Comparison of ENCODE assay signal across 8 cellular contexts in the genomic region with DNA sequence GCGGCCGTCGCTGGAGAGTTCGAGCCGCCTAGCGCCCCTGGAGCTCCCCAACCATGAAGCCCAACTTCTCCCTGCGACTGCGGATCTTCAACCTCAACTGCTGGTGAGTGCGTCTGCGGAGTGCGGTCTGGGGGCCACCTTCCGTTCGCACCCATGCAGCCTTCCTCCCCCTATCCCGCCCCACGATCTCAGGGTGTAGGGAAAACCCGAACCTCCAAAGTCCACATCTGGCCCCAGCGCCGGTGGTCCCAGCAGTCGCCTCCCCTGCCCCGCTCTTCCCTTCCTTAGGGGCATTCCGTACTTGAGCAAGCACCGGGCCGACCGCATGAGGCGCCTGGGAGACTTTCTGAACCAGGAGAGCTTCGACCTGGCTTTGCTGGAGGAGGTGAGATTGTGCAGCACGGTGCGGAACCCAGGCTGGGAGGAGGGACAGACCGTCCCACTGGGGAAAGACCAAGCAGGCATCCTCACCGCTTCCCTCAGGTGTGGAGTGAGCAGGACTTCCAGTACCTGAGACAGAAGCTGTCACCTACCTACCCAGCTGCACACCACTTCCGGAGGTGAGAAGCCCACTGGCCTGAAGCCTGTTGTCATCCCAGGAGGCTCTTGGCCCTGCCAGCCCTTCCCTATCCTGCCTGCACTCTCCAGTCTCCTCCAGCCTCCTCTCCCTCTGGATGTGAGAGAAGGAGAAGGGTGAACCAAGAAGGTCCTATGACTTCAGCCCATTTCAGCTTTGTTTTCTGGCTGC. TPM values are rescaled to one million over a fixed set of nuclear protein-coding genes. Genes with fewer than 3 reads are reported as not detected.
DNase-seq lines count a peak whose midpoint lies in the region; ATAC-seq, FAIRE-seq and TF ChIP-seq lines count a peak whose summit lies in the region.

No MANE protein-coding gene starts in this region.

- ATAC-seq in Right ventricle myocardium inferior: peak; percentile 29
- peak; percentile 8 for ATAC-seq in HG02798 (IDR thresholded peaks at IDR 0.05; ENCODE audit: poor library complexity, unreplicated experiment)
- ATAC-seq in activated CD8-positive, alpha-beta memory T cell treated with anti-CD3 and anti-CD28 coated beads, Interleukin-2, amount 10 ng/mL, durations not matched to agents 7 days and 5 days: peak; percentile 10
- peak; percentile 47 to 54 for ATAC-seq in naive B cell (ENCODE audit: low read depth in 2 of 2)

- TF ChIP-seq POLR2A in H54 (IDR thresholded peaks at IDR 0.05; ENCODE audit: low read depth, low read length): no peak

- CTCF ChIA-PET in activated CD8-positive, alpha-beta memory T cell treated with anti-CD3 and anti-CD28 coated beads, Interleukin-2, amount 10 ng/mL, durations not matched to agents 7 days and 5 days (lab: Charles Lee): interaction anchor here (0.7 to 5.8 kb wide), 8 partner anchors 9 to 74 kb away, joined by 3 to 40 read pairs (median 4); partner anchors contain the start of genes CD164 and MICAL1

- peak overlapping the region; percentile 97 for H3K4me3 ChIP-seq in epithelial cell of proximal tubule (ENCODE audit: low read depth, low read length)

- H3K4me1 Mint-ChIP-seq in activated CD8-positive, alpha-beta memory T cell treated with anti-CD3 and anti-CD28 coated beads, Interleukin-2, amount 10 ng/mL, durations not matched to agents 7 days and 5 days: peaks cover 31% of the 10 kb centered on the region
- H3K4me1 Mint-ChIP-seq in naive B cell: peaks cover 33 to 51% (median 45%) of the 10 kb centered on the region in 3 donors

- peak overlapping the region; percentile 77 for H3K27ac Mint-ChIP-seq in activated CD8-positive, alpha-beta memory T cell treated with anti-CD3 and anti-CD28 coated beads, Interleukin-2, amount 10 ng/mL, durations not matched to agents 7 days and 5 days
- H3K27ac Mint-ChIP-seq in naive B cell: peak overlapping the region; percentile 99

- H3K9me3 Mint-ChIP-seq in activated CD8-positive, alpha-beta memory T cell treated with anti-CD3 and anti-CD28 coated beads, Interleukin-2, amount 10 ng/mL, durations not matched to agents 7 days and 5 days (ENCODE audit: low read depth): no peaks in the 10 kb centered on the region
- no peaks in the 10 kb centered on the region for H3K9me3 Mint-ChIP-seq in naive B cell

- intact Hi-C loops in Right ventricle myocardium inferior (cut with DNase I): loop anchor here (2.0 to 5.0 kb wide), 3 partner anchors 14 to 58 kb away; partner anchors contain the start of genes CD164, MICAL1 and ZBTB24
- intact Hi-C loops in cardiac septum (cut with DNase I): loop anchor here (2.0 to 5.0 kb wide), 2 partner anchors 41 to 58 kb away; partner anchors contain the start of genes CD164 and ZBTB24

- DNase-seq in Right ventricle myocardium inferior (ENCODE audit: missing footprints): peak; percentile 70
- DNase-seq in cardiac septum (ENCODE audit: low spot score): no peak
- DNase-seq in NCI-H2107 (lab: John Stamatoyannopoulos, UW): peak; percentile 33
- peak; percentile 60 for DNase-seq in activated CD8-positive, alpha-beta memory T cell treated with anti-CD3 and anti-CD28 coated beads, Interleukin-2, amount 10 ng/mL, durations not matched to agents 7 days and 5 days
- no peak for DNase-seq in epithelial cell of proximal tubule (ENCODE audit: low read depth)
- DNase-seq in naive B cell: peak; percentile 73
- no peak for DNase-seq in H54 (ENCODE audit: insufficient read length, low spot score)

- no peak for FAIRE-seq in H54 (lab: Jason Lieb, UNC)

- no peaks in the 10 kb centered on the region for H3K27me3 Mint-ChIP-seq in activated CD8-positive, alpha-beta memory T cell treated with anti-CD3 and anti-CD28 coated beads, Interleukin-2, amount 10 ng/mL, durations not matched to agents 7 days and 5 days
- H3K27me3 Mint-ChIP-seq in naive B cell: no peaks in the 10 kb centered on the region

- H3K36me3 Mint-ChIP-seq in activated CD8-positive, alpha-beta memory T cell treated with anti-CD3 and anti-CD28 coated beads, Interleukin-2, amount 10 ng/mL, durations not matched to agents 7 days and 5 days: peaks cover 19% of the 10 kb centered on the region
- peaks cover 0 to 8% of the 10 kb centered on the region in 2 donors for H3K36me3 Mint-ChIP-seq in naive B cell

- H3K4me3 Mint-ChIP-seq in activated CD8-positive, alpha-beta memory T cell treated with anti-CD3 and anti-CD28 coated beads, Interleukin-2, amount 10 ng/mL, durations not matched to agents 7 days and 5 days: peak overlapping the region; percentile 88
- peak overlapping the region; percentile 94 to 99 (median 97) for H3K4me3 Mint-ChIP-seq in naive B cell

- peak; percentile 15 for TF ChIP-seq CTCF in epithelial cell of proximal tubule (conservative IDR thresholded peaks at IDR 0.05; ENCODE audit: low read depth, low read length)

RNA-seq across cellular contexts. Expression of gene SMPD2, which starts 0.7 kb away (rescaled TPM):
- total RNA-seq in Right ventricle myocardium inferior (4.4 TPM), cardiac septum (5.1 TPM), epithelial cell of proximal tubule (9.1 and 9.6 TPM in 2 replicates)
- total RNA-seq in activated CD8-positive, alpha-beta memory T cell treated with anti-CD3 and anti-CD28 coated beads, Interleukin-2, amount 10 ng/mL, durations not matched to agents 7 days and 5 days: 10 to 100 TPM; 14.3 to 14.6 TPM
- polyA plus RNA-seq in naive B cell (ENCODE audit: low read depth in 6 of 6): 10 to 100 TPM; 24.1 to 45.5 (median 33.5) TPM

RNA-seq across cellular contexts. Expression of gene PPIL6, which starts 0.8 kb away (rescaled TPM):
- total RNA-seq in Right ventricle myocardium inferior (4.5 TPM), cardiac septum (1.2 TPM), epithelial cell of proximal tubule (0.80 and 2.5 TPM in 2 replicates)
- total RNA-seq in activated CD8-positive, alpha-beta memory T cell treated with anti-CD3 and anti-CD28 coated beads, Interleukin-2, amount 10 ng/mL, durations not matched to agents 7 days and 5 days: under 1 TPM in 1 of 2 experiments, not detected in 1; 0.21 TPM
- 1 to 10 TPM; 1.1 to 3.9 (median 2.4) TPM for polyA plus RNA-seq in naive B cell (ENCODE audit: low read depth in 6 of 6)

RNA-seq across cellular contexts. Expression of gene MICAL1, which starts 14.3 kb away (rescaled TPM):
- total RNA-seq in Right ventricle myocardium inferior (8.3 TPM), cardiac septum (7.7 TPM), epithelial cell of proximal tubule (21.5 and 40.1 TPM in 2 replicates)
- 10 to 100 TPM; 86.0 to 93.1 TPM for total RNA-seq in activated CD8-positive, alpha-beta memory T cell treated with anti-CD3 and anti-CD28 coated beads, Interleukin-2, amount 10 ng/mL, durations not matched to agents 7 days and 5 days
- 10 to 100 TPM in 5 of 6 donors, 1 to 10 TPM in 1; 8.4 to 26.7 (median 16.1) TPM for polyA plus RNA-seq in naive B cell (ENCODE audit: low read depth in 6 of 6)

RNA-seq across cellular contexts. Expression of gene ZBTB24, which starts 41.8 kb away (rescaled TPM):
- total RNA-seq in Right ventricle myocardium inferior (2.6 TPM), cardiac septum (3.0 TPM), epithelial cell of proximal tubule (3.6 and 8.8 TPM in 2 replicates)
- total RNA-seq in activated CD8-positive, alpha-beta memory T cell treated with anti-CD3 and anti-CD28 coated beads, Interleukin-2, amount 10 ng/mL, durations not matched to agents 7 days and 5 days: 10 to 100 TPM; 17.5 to 22.7 TPM
- polyA plus RNA-seq in naive B cell (ENCODE audit: low read depth in 6 of 6): 10 to 100 TPM; 12.0 to 18.5 (median 16.3) TPM

RNA-seq across cellular contexts. Expression of gene CD164, which starts 59.0 kb away (rescaled TPM):
- total RNA-seq in Right ventricle myocardium inferior (112 TPM), cardiac septum (137 TPM), epithelial cell of proximal tubule (104 and 110 TPM in 2 replicates)
- 100 to 1,000 TPM; 238 to 275 TPM for total RNA-seq in activated CD8-positive, alpha-beta memory T cell treated with anti-CD3 and anti-CD28 coated beads, Interleukin-2, amount 10 ng/mL, durations not matched to agents 7 days and 5 days
- 100 to 1,000 TPM; 215 to 341 (median 245) TPM for polyA plus RNA-seq in naive B cell (ENCODE audit: low read depth in 6 of 6)

Comparison
In these comparisons a context has a peak if more than half of its experiments do, and no peak if none do; other contexts are left out.
1. DNase-seq: peak in Right ventricle myocardium inferior (single experiment), NCI-H2107 (single experiment), activated CD8-positive, alpha-beta memory T cell treated with anti-CD3 and anti-CD28 coated beads, Interleukin-2, amount 10 ng/mL, durations not matched to agents 7 days and 5 days (single experiment) and naive B cell (single experiment); none in cardiac septum (single experiment), epithelial cell of proximal tubule (single experiment) and H54 (single experiment).
2. Peak in every context shown above with its lines, with median percentiles within 50 percentile points of each other: ATAC-seq.